ENCODE assay signal across 1 cellular context in genomic region chr17:12037970-12038369, GRCh38.
A peak's percentile ranks its signal among the peaks of the same experiment; 100 is the strongest.
TF ChIP-seq lines count a peak whose summit lies in the region.

No MANE protein-coding gene starts in this region.

TF ChIP-seq in HEK293, 187 proteins besides CTCF, POLR2A, EP300 and RAD21 (continued from another document):
- no peak for TF ChIP-seq ZNF645 (tag by site-specific recombination; IDR thresholded peaks at IDR 0.05)
- TF ChIP-seq ZNF16 (tag by site-specific recombination; IDR thresholded peaks at IDR 0.05; ENCODE audit: low read depth) = no peak
- TF ChIP-seq ZNF843 (tag by site-specific recombination; IDR thresholded peaks at IDR 0.05) = peak; percentile 55
- no peak for TF ChIP-seq ZBTB20 (tag by site-specific recombination; IDR thresholded peaks at IDR 0.05)
- no peak for TF ChIP-seq ZNF175 (tag by site-specific recombination; IDR thresholded peaks at IDR 0.05)
- no peak for TF ChIP-seq ZNF449 (tag by site-specific recombination; IDR thresholded peaks at IDR 0.05)
- peak; percentile 68 for TF ChIP-seq PRDM4 (tag by site-specific recombination; IDR thresholded peaks at IDR 0.05)
- TF ChIP-seq FEZF1 (tag by site-specific recombination; IDR thresholded peaks at IDR 0.05) = peak; percentile 47
- TF ChIP-seq ZBTB11 (tag by site-specific recombination; conservative IDR thresholded peaks at IDR 0.05; ENCODE audit: low read depth) = no peak
- no peak for TF ChIP-seq KLF7 (tag by site-specific recombination; IDR thresholded peaks at IDR 0.05; ENCODE audit: borderline replicate concordance)
- TF ChIP-seq ZBTB1 (tag by site-specific recombination; IDR thresholded peaks at IDR 0.05) = 0 out of 2 replicates have a peak, but pooled peaks have one; percentile 44
- no peak for TF ChIP-seq ZNF132 (tag by site-specific recombination; IDR thresholded peaks at IDR 0.05; ENCODE audit: borderline replicate concordance)
- 0 out of 2 replicates have a peak, but pooled peaks have one; percentile 13 for TF ChIP-seq KLF8 (tag by site-specific recombination; IDR thresholded peaks at IDR 0.05)
- TF ChIP-seq ZNF585B (tag by site-specific recombination; IDR thresholded peaks at IDR 0.05) = no peak
- TF ChIP-seq ZFHX2 (tag by site-specific recombination; conservative IDR thresholded peaks at IDR 0.05) = no peak
- no peak for TF ChIP-seq ZBTB44 (tag by site-specific recombination; IDR thresholded peaks at IDR 0.05)
- no peak for TF ChIP-seq ZNF214 (tag by site-specific recombination; IDR thresholded peaks at IDR 0.05; ENCODE audit: borderline replicate concordance)
- no peak for TF ChIP-seq ZNF560 (tag by site-specific recombination; IDR thresholded peaks at IDR 0.05; ENCODE audit: borderline replicate concordance)
- TF ChIP-seq ZNF529 (tag by site-specific recombination; IDR thresholded peaks at IDR 0.05; ENCODE audit: insufficient replicate concordance) = no peak
- peak; percentile 51; the same call in 1 of the 2 replicates for TF ChIP-seq OVOL3 (tag by site-specific recombination; IDR thresholded peaks at IDR 0.05)
- no peak for TF ChIP-seq ZNF677 (tag by site-specific recombination; IDR thresholded peaks at IDR 0.05)
- no peak for TF ChIP-seq ZNF488 (tag by site-specific recombination; IDR thresholded peaks at IDR 0.05)
- 0 out of 2 replicates have a peak, but pooled peaks have one; percentile 30 for TF ChIP-seq BCL11B (tag by site-specific recombination; IDR thresholded peaks at IDR 0.05; ENCODE audit: low read depth)
- TF ChIP-seq GLIS1 (tag by site-specific recombination; IDR thresholded peaks at IDR 0.05) = no peak
- peak; percentile 37; the same call in 1 of the 2 replicates for TF ChIP-seq ZXDB (tag by site-specific recombination; IDR thresholded peaks at IDR 0.05)
- TF ChIP-seq ZNF548 (tag by site-specific recombination; IDR thresholded peaks at IDR 0.05) = no peak
- peak; percentile 78 for TF ChIP-seq PRDM6 (tag by site-specific recombination; IDR thresholded peaks at IDR 0.05)
- no peak for TF ChIP-seq ZNF311 (tag by site-specific recombination; IDR thresholded peaks at IDR 0.05; ENCODE audit: borderline replicate concordance)
- TF ChIP-seq TCF7L2 (IDR thresholded peaks at IDR 0.05; ENCODE audit: borderline replicate concordance, low read depth, low read length) = peak; percentile 25; the same call in 1 of the 2 replicates
- no peak for TF ChIP-seq ZNF280C (tag by site-specific recombination; IDR thresholded peaks at IDR 0.05)
- TF ChIP-seq ZNF704 (tag by site-specific recombination; IDR thresholded peaks at IDR 0.05) = no peak
- TF ChIP-seq SCRT2 (tag by site-specific recombination; IDR thresholded peaks at IDR 0.05) = no peak
- no peak for TF ChIP-seq YY1 (tag by site-specific recombination; IDR thresholded peaks at IDR 0.05)
- no peak for TF ChIP-seq KLF10 (tag by site-specific recombination; IDR thresholded peaks at IDR 0.05)
- TF ChIP-seq ZNF433 (tag by site-specific recombination; IDR thresholded peaks at IDR 0.05; ENCODE audit: low read depth) = no peak
- peak; percentile 46; the same call in 1 of the 2 replicates for TF ChIP-seq ZNF600 (tag by site-specific recombination; IDR thresholded peaks at IDR 0.05)
- TF ChIP-seq IKZF3 (tag by site-specific recombination; IDR thresholded peaks at IDR 0.05) = no peak
- TF ChIP-seq MYNN (tag by site-specific recombination; IDR thresholded peaks at IDR 0.05; ENCODE audit: borderline replicate concordance) = no peak
